In the genomic region with DNA sequence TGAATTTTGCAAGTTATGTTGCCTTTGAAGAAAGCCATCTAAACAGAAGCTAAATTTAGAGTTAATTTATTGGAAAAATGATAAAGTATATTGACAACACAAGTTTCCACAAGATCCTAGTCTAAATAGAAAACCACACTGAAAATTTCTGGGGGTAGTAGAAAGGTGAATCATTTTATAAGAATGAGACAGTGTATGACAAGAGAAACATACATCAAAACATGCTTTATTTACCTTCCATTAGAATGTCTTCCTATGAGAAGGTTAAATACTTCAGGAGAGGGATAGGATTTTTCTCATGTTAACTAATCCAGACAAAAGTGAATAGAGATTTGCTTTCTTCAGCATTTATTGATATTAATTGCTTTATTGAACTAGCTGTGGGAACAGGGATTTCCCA, we compare ENCODE assay signal across 19 cellular contexts.
DNase-seq lines count a peak whose midpoint lies in the region; ATAC-seq, FAIRE-seq and TF ChIP-seq lines count a peak whose summit lies in the region.
"Had no signal": no experiment of that assay in that cellular context is flagged by ENCODE, and none has a peak within 500 bp of the region (broad histone marks: within the 10 kb centered on the region; RNA-seq: fewer than 3 reads in every experiment).

No MANE protein-coding gene starts in this region.

- H3K4ac ChIP-seq in IMR-90 (ENCODE audit: low read depth, low read length): no peak overlapping the region

- H3K9me3 Mint-ChIP-seq in mesothelial cell of epicardium: peaks cover 5% of the 10 kb centered on the region
- H3K9me3 Mint-ChIP-seq in activated naive CD8-positive, alpha-beta T cell treated with anti-CD3 and anti-CD28 coated beads, Interleukin-2, amount 50 U/mL, for 24 hours: no peaks in the 10 kb centered on the region
- H3K9me3 Mint-ChIP-seq: GM23338, H9 had no signal

- no peaks in the 10 kb centered on the region for H3K9me3 ChIP-seq in IMR-90 (ENCODE audit: control insufficient read depth, insufficient read depth, low read length)
- no peaks in the 10 kb centered on the region; the same call in 1 of the 2 replicates for H3K9me3 ChIP-seq in PC-9 (ENCODE audit: insufficient read depth, low read depth)
- H3K9me3 ChIP-seq in K562 (replicated peaks; ENCODE audit: control insufficient read depth, insufficient read depth, low read depth, low read length): no peaks in the 10 kb centered on the region
- H3K9me3 ChIP-seq: BLaER1 had no signal

- peaks cover 13% of the 10 kb centered on the region; the same call in 1 of the 2 replicates for H3F3A ChIP-seq in PC-9 (ENCODE audit: insufficient read depth, low read depth)

- in situ Hi-C loops in IMR-90 (cut with MboI; ENCODE audit: low sequenced_read_pairs) (no loop called here), K562 (cut with MboI) (no loop called here)

- no peak for FAIRE-seq in K562 (lab: Jason Lieb, UNC)

- no peaks in the 10 kb centered on the region for H3K27me3 ChIP-seq in IMR-90 (ENCODE audit: control insufficient read depth, insufficient read depth, low read length)
- no peaks in the 10 kb centered on the region for H3K27me3 ChIP-seq in PC-9 (ENCODE audit: insufficient read depth, low read depth)
- no peaks in the 10 kb centered on the region for H3K27me3 ChIP-seq in K562 (ENCODE audit: control insufficient read depth in 2 of 2, insufficient read depth in 2 of 2, low read length in 2 of 2)
- H3K27me3 ChIP-seq: BLaER1 had no signal

- H3K9ac ChIP-seq in IMR-90 (ENCODE audit: low read depth, low read length): no peak overlapping the region
- H3K9ac ChIP-seq in K562 (ENCODE audit: insufficient read depth in 1 of 2, low read depth in 2 of 2, low read length in 2 of 2): no peak overlapping the region
- H3K9ac ChIP-seq: BLaER1 had no signal

- H2BK120ac ChIP-seq in IMR-90 (ENCODE audit: low read depth, low read length): no peak overlapping the region

- no peak overlapping the region for H3K14ac ChIP-seq in IMR-90 (replicated peaks; ENCODE audit: low read depth, low read length)

- H3K79me1 ChIP-seq in IMR-90 (ENCODE audit: low read depth in 1 of 2, low read length in 2 of 2): no peaks in the 10 kb centered on the region

- H3K27me3 Mint-ChIP-seq in mesothelial cell of epicardium (ENCODE audit: low read depth): no peaks in the 10 kb centered on the region
- no peaks in the 10 kb centered on the region for H3K27me3 Mint-ChIP-seq in activated naive CD8-positive, alpha-beta T cell treated with anti-CD3 and anti-CD28 coated beads, Interleukin-2, amount 50 U/mL, for 24 hours
- H3K27me3 Mint-ChIP-seq: CD4-positive, CD25-positive, alpha-beta regulatory T cell had no signal

- H3K4me1 ChIP-seq in IMR-90 (ENCODE audit: control insufficient read depth, insufficient read depth, low read length): no peaks in the 10 kb centered on the region
- peaks cover 42% of the 10 kb centered on the region for H3K4me1 ChIP-seq in PC-9 (replicated peaks; ENCODE audit: insufficient read depth)
- H3K4me1 ChIP-seq in K562 (replicated peaks in 1 of 2; ENCODE audit: control insufficient read depth in 2 of 2, insufficient read depth in 2 of 2, low read length in 2 of 2): no peaks in the 10 kb centered on the region; a peak in 1 of 5 replicates
- H3K4me1 ChIP-seq: BLaER1 had no signal

- H4K20me1 ChIP-seq in IMR-90 (ENCODE audit: insufficient read depth, low read length) (no peaks in the 10 kb centered on the region), PC-9 (ENCODE audit: insufficient read depth) (no peaks in the 10 kb centered on the region), K562 (replicated peaks; ENCODE audit: control insufficient read depth, insufficient read depth, low read length) (no peaks in the 10 kb centered on the region)
- H4K20me1 ChIP-seq: BLaER1 had no signal

- no TSS peak for BruUV-seq in IMR-90 (replicated peaks; lab: Mats Ljungman, UMichigan)
- no TSS peak for BruUV-seq in PC-9 (replicated peaks; lab: Mats Ljungman, UMichigan)
- BruUV-seq in K562 (replicated peaks; lab: Mats Ljungman, UMichigan): no TSS peak

- H3K27ac Mint-ChIP-seq in mesothelial cell of epicardium: peak overlapping the region; percentile 15
- no peak overlapping the region for H3K27ac Mint-ChIP-seq in activated naive CD8-positive, alpha-beta T cell treated with anti-CD3 and anti-CD28 coated beads, Interleukin-2, amount 50 U/mL, for 24 hours
- H3K27ac Mint-ChIP-seq: CD4-positive, CD25-positive, alpha-beta regulatory T cell; H9 had no signal

- H2BK15ac ChIP-seq in IMR-90 (ENCODE audit: low read depth, low read length): no peak overlapping the region

- TF ChIP-seq EP300 in K562 (IDR thresholded peaks at IDR 0.05; ENCODE audit: low read length): no peak

- H3K4me3 ChIP-seq in IMR-90 (ENCODE audit: insufficient read depth, low read depth, low read length) (no peak overlapping the region), PC-9 (no peak overlapping the region), K562 (no peak overlapping the region)
- H3K4me3 ChIP-seq: BLaER1, GM23338 had no signal

- H3K4me1 Mint-ChIP-seq in mesothelial cell of epicardium: peaks cover 20% of the 10 kb centered on the region
- no peaks in the 10 kb centered on the region for H3K4me1 Mint-ChIP-seq in activated naive CD8-positive, alpha-beta T cell treated with anti-CD3 and anti-CD28 coated beads, Interleukin-2, amount 50 U/mL, for 24 hours
- H3K4me1 Mint-ChIP-seq: CD4-positive, CD25-positive, alpha-beta regulatory T cell had no signal

- H3K27ac ChIP-seq in IMR-90 (ENCODE audit: insufficient read depth, low read length) (no peak overlapping the region), PC-9 (peak overlapping the region; percentile 26; the same call in 1 of the 2 replicates), K562 (ENCODE audit: extremely low read depth, low read depth, low read length) (no peak overlapping the region)
- H3K27ac ChIP-seq: BLaER1 had no signal

- TF ChIP-seq RAD21 in IMR-90 (IDR thresholded peaks at IDR 0.05; ENCODE audit: low read length): no peak
- TF ChIP-seq RAD21 in K562 (CRISPR knock-in tag; conservative IDR thresholded peaks at IDR 0.05 in 1 of 2, IDR thresholded peaks at IDR 0.05 in 1 of 2): no peak

- H3K4me3 Mint-ChIP-seq in mesothelial cell of epicardium: no peak overlapping the region
- no peak overlapping the region for H3K4me3 Mint-ChIP-seq in activated naive CD8-positive, alpha-beta T cell treated with anti-CD3 and anti-CD28 coated beads, Interleukin-2, amount 50 U/mL, for 24 hours
- H3K4me3 Mint-ChIP-seq: CD4-positive, CD25-positive, alpha-beta regulatory T cell; GM23338; H9 had no signal

- H3K56ac ChIP-seq in IMR-90 (ENCODE audit: extremely low read depth, insufficient read depth, low read length): no peak overlapping the region

- no peak overlapping the region for H3K18ac ChIP-seq in IMR-90 (ENCODE audit: low read depth, low read length)

- intact Hi-C loops in IMR-90 (cut with micrococcal nuclease) (no loop called here), PC-9 (cut with micrococcal nuclease; ENCODE audit: unreplicated experiment) (loop anchor here (5.0 kb wide), 1 partner anchor 147 kb away; no protein-coding TSS in a partner anchor), K562 (cut with micrococcal nuclease) (loop anchor here (10.0 kb wide), 1 partner anchor 155 kb away; no protein-coding TSS in a partner anchor), Right ventricle myocardium inferior (cut with DNase I) (loop anchor here (10.0 kb wide), 1 partner anchor 1395 kb away; no protein-coding TSS in a partner anchor)

- H3K36me3 Mint-ChIP-seq in mesothelial cell of epicardium: no peaks in the 10 kb centered on the region
- no peaks in the 10 kb centered on the region for H3K36me3 Mint-ChIP-seq in activated naive CD8-positive, alpha-beta T cell treated with anti-CD3 and anti-CD28 coated beads, Interleukin-2, amount 50 U/mL, for 24 hours (ENCODE audit: low read depth)
- H3K36me3 Mint-ChIP-seq: CD4-positive, CD25-positive, alpha-beta regulatory T cell had no signal

- DNase-seq in IMR-90 (peak; percentile 3), PC-9 (no peak), K562 (ENCODE audit: extremely low read depth in 1 of 4, low spot score in 3 of 4) (no peak), mesothelial cell of epicardium (ENCODE audit: low spot score in 2 of 2, unreplicated experiment in 2 of 2) (no peak), Right ventricle myocardium inferior (ENCODE audit: missing footprints) (no peak), dermis blood vessel endothelial cell (no peak)
- DNase-seq in activated naive CD8-positive, alpha-beta T cell treated with anti-CD3 and anti-CD28 coated beads, Interleukin-2, amount 50 U/mL, for 24 hours: no peak
- DNase-seq: CD4-positive, CD25-positive, alpha-beta regulatory T cell; DMS153; DND-41; H9; KG1; NCI-H2029 treated with DMSO at 0.1 percent for 48 hours; NCI-H446 treated with DMSO at 0.1 percent for 48 hours; NCI-H526 treated with DMSO at 0.1 percent for 48 hours; OCI-M1; SHP77 had no signal

- TF ChIP-seq POLR2A in IMR-90 (IDR thresholded peaks at IDR 0.05; ENCODE audit: low read depth, low read length) (no peak), K562 (conservative IDR thresholded peaks at IDR 0.05) (no peak)

- no peaks in the 10 kb centered on the region for H3K9me1 ChIP-seq in IMR-90 (ENCODE audit: insufficient read depth, low read length)
- no peaks in the 10 kb centered on the region for H3K9me1 ChIP-seq in K562 (ENCODE audit: control insufficient read depth, insufficient read depth, low read length)

- no peaks in the 10 kb centered on the region for H3K9me2 ChIP-seq in PC-9 (ENCODE audit: insufficient read depth)

- CTCF ChIA-PET in IMR-90 (lab: Yijun Ruan, JAX): interaction anchor here (0.7 kb wide), 1 partner anchor 14 kb away, joined by 3 read pairs; no protein-coding TSS in a partner anchor
- CTCF ChIA-PET in PC-9 (lab: Charles Lee): no interaction called here
- CTCF ChIA-PET in K562 (lab: Yijun Ruan, JAX; ENCODE audit: low intra/inter-chr PET ratio): no interaction called here

- ATAC-seq in IMR-90 (ENCODE audit: low read depth) (no peak; the same call in 1 of the 2 replicates), K562 (no peak), Right ventricle myocardium inferior (no peak)
- no peak for ATAC-seq in activated naive CD8-positive, alpha-beta T cell treated with anti-CD3 and anti-CD28 coated beads, Interleukin-2, amount 50 U/mL, for 24 hours
- ATAC-seq: GM23338 had no signal

- TF ChIP-seq CTCF in IMR-90 (conservative IDR thresholded peaks at IDR 0.05; ENCODE audit: low read depth, low read length) (no peak), PC-9 (conservative IDR thresholded peaks at IDR 0.05) (no peak), K562 (IDR thresholded peaks at IDR 0.05 in 2 of 3, conservative IDR thresholded peaks at IDR 0.05 in 1 of 3; ENCODE audit: insufficient read depth in 2 of 3, low read depth in 1 of 3, low read length in 3 of 3) (no peak), mesothelial cell of epicardium (IDR thresholded peaks at IDR 0.05; ENCODE audit: unreplicated experiment) (no peak)

- H3K4me2 ChIP-seq in IMR-90 (ENCODE audit: low read depth, low read length): no peak overlapping the region
- peak overlapping the region; percentile 15 for H3K4me2 ChIP-seq in PC-9
- no peak overlapping the region for H3K4me2 ChIP-seq in K562 (ENCODE audit: insufficient read depth, low read length)
- H3K4me2 ChIP-seq: BLaER1, GM23338 had no signal

- H2AK9ac ChIP-seq in IMR-90 (replicated peaks; ENCODE audit: low read depth, low read length, poor library complexity): no peak overlapping the region

- H2AFZ ChIP-seq in IMR-90 (replicated peaks; ENCODE audit: low read length, poor library complexity) (no peak overlapping the region), PC-9 (no peak overlapping the region), K562 (ENCODE audit: low read depth, low read length) (peak overlapping the region; percentile 38; the same call in 1 of the 2 replicates)

- H4K8ac ChIP-seq in IMR-90 (ENCODE audit: low read depth in 2 of 2, low read length in 2 of 2): no peak overlapping the region

- dilution Hi-C loops in IMR-90 (cut with HindIII; ENCODE audit: low sequenced_read_pairs, unreplicated experiment): no loop called here

- H3K36me3 ChIP-seq in IMR-90 (ENCODE audit: control insufficient read depth, insufficient read depth, low read length) (no peaks in the 10 kb centered on the region), PC-9 (ENCODE audit: low read depth) (peaks cover 5% of the 10 kb centered on the region; the same call in 1 of the 2 replicates), K562 (ENCODE audit: control insufficient read depth, insufficient read depth, low read length) (no peaks in the 10 kb centered on the region)
- H3K36me3 ChIP-seq: BLaER1 had no signal

- POLR2A ChIA-PET in IMR-90 (lab: Charles Lee; ENCODE audit: unreplicated experiment): no interaction called here
- POLR2A ChIA-PET in PC-9 (lab: Charles Lee; ENCODE audit: unreplicated experiment): no interaction called here
- POLR2A ChIA-PET in K562 (lab: Yijun Ruan, JAX): no interaction called here

- H2BK20ac ChIP-seq in IMR-90 (ENCODE audit: low read depth, low read length): no peak overlapping the region

- no peak overlapping the region for H3K23ac ChIP-seq in IMR-90 (ENCODE audit: low read depth, low read length)

- H4K5ac ChIP-seq in IMR-90 (ENCODE audit: low read depth, low read length): no peak overlapping the region

- H3K79me2 ChIP-seq in PC-9 (ENCODE audit: low read depth) (no peaks in the 10 kb centered on the region), K562 (ENCODE audit: control insufficient read depth, insufficient read depth, low read length) (no peaks in the 10 kb centered on the region)

- H2BK5ac ChIP-seq in IMR-90 (ENCODE audit: low read depth, low read length, poor library complexity, severe bottlenecking): no peak overlapping the region

- H4K91ac ChIP-seq in IMR-90 (ENCODE audit: insufficient read depth, low read depth, low read length): no peak overlapping the region

- H2AK5ac ChIP-seq in IMR-90 (ENCODE audit: low read depth, low read length): no peak overlapping the region
